8 cellular contexts compared by ENCODE assay signal in the genomic region with DNA sequence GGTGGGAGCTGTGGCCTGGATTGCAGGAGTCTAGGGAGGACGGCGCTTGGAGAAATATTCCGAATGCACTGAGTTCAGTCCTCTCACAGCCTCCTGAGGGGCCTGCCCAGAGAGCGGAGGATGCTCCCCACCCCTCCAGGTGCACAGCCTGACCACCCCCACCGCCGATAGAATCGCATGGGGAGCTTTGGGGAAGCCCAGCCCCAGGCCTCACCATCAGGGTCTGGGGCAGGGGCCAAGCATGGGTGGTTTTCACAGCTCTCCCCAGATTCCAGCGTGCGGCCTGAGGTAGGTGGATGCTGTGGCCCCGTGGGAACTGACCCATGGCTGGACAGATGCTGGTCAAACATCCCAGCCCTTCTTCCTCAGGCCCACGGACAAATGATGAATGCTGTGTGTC.
"Had no signal": no experiment of that assay in that cellular context is flagged by ENCODE, and none has a peak within 500 bp of the region (broad histone marks: within the 10 kb centered on the region; RNA-seq: fewer than 3 reads in every experiment).

No MANE protein-coding gene starts in this region.

- H3K4me3 ChIP-seq: GM23338 had no signal

- ATAC-seq: GM23338, HepG2 had no signal

- DNase-seq: H9, HCEC 1CT had no signal

- H3K36me3 Mint-ChIP-seq: IgD-negative memory B cell had no signal

- H3K27ac Mint-ChIP-seq: GM23338, H9, IgD-negative memory B cell had no signal

- H3K4me2 ChIP-seq: GM23338 had no signal

- H2AFZ ChIP-seq: GM23338 had no signal

- H3K4me1 Mint-ChIP-seq: GM23338, IgD-negative memory B cell had no signal

- FAIRE-seq: H1, H54, HepG2 had no signal

- H3K27ac ChIP-seq: HL-60 had no signal

- H3K4me3 Mint-ChIP-seq: GM23338, H9 had no signal
